ENCODE assay signal across 1 cellular context in genomic region chr1:27296773-27297214, GRCh38.
TF ChIP-seq lines count a peak whose summit lies in the region.

No MANE protein-coding gene starts in this region.

TF ChIP-seq in neural cell, 6 proteins besides CTCF, POLR2A, EP300 and RAD21 (continued from another document):
- no peak for TF ChIP-seq REST (IDR thresholded peaks at IDR 0.05; ENCODE audit: borderline replicate concordance)
